Comparison of ENCODE assay signal across 18 cellular contexts in genomic region chr22:47174671-47175111, GRCh38.
DNase-seq lines count a peak whose midpoint lies in the region; ATAC-seq and TF ChIP-seq lines count a peak whose summit lies in the region.
"Had no signal": no experiment of that assay in that cellular context is flagged by ENCODE, and none has a peak within 500 bp of the region (broad histone marks: within the 10 kb centered on the region; RNA-seq: fewer than 3 reads in every experiment).

No MANE protein-coding gene starts in this region.

- peak overlapping the region; percentile 3 for H3K18ac ChIP-seq in neuronal stem cell (ENCODE audit: low read length)

- H3K4me1 ChIP-seq in right atrium auricular region, result peaks cover 0 to 4% of the 10 kb centered on the region in 2 donors
- H3K4me1 ChIP-seq in left ventricle myocardium inferior, result peaks cover 25% of the 10 kb centered on the region
- H3K4me1 ChIP-seq in neuronal stem cell (ENCODE audit: control insufficient read depth in 2 of 2, insufficient read depth in 1 of 2, low read depth in 1 of 2, low read length in 2 of 2), result no peaks in the 10 kb centered on the region
- no peaks in the 10 kb centered on the region for H3K4me1 ChIP-seq in upper lobe of right lung
- H3K4me1 ChIP-seq: BE2C had no signal

- WGBS in neuronal stem cell (ENCODE audit: extremely low coverage in 2 of 2, insufficient read length in 2 of 2, insufficient replicate concordance in 1 of 2), 2 donors, result no CpG with 5 or more reads among the region's 14 CpGs

- DNase-seq in Right ventricle myocardium inferior (ENCODE audit: missing footprints) (no peak), right atrium auricular region (ENCODE audit: low spot score) (no peak), left ventricle myocardium inferior (no peak), neuronal stem cell (ENCODE audit: low spot score) (no peak), upper lobe of right lung (peak; percentile 57), KG1 (lab: John Stamatoyannopoulos, UW) (no peak), HuH-7 (ENCODE audit: low spot score) (no peak), SHP77 (lab: John Stamatoyannopoulos, UW) (no peak)
- DNase-seq: activated CD4-positive, alpha-beta T cell treated with anti-CD3 and anti-CD28 coated beads, Interleukin-2, amount 50 U/mL, for 4 hours; amygdala; BE2C; DMS79 treated with DMSO at 0.1 percent for 48 hours; HFFc6 had no signal

- H3K27ac ChIP-seq in right atrium auricular region (no peak overlapping the region), left ventricle myocardium inferior (replicated peaks) (peak overlapping the region; percentile 59), neuronal stem cell (replicated peaks; ENCODE audit: low read length) (no peak overlapping the region), upper lobe of right lung (peak overlapping the region; percentile 42)
- H3K27ac ChIP-seq: cardiac muscle cell, lower lobe of right lung, neutrophil had no signal

- no peak overlapping the region for H2BK5ac ChIP-seq in neuronal stem cell (ENCODE audit: low read length)

- H3K4me2 ChIP-seq in neuronal stem cell (ENCODE audit: insufficient read depth, low read length, poor library complexity, severe bottlenecking), result no peak overlapping the region

- H2BK15ac ChIP-seq in neuronal stem cell (ENCODE audit: low read length), result no peak overlapping the region

- no peaks in the 10 kb centered on the region for H3K36me3 ChIP-seq in right atrium auricular region
- peaks cover 15% of the 10 kb centered on the region for H3K36me3 ChIP-seq in left ventricle myocardium inferior
- no peaks in the 10 kb centered on the region for H3K36me3 ChIP-seq in neuronal stem cell (replicated peaks in 1 of 2; ENCODE audit: control insufficient read depth in 2 of 2, insufficient read depth in 2 of 2, low read length in 2 of 2)
- no peaks in the 10 kb centered on the region for H3K36me3 ChIP-seq in upper lobe of right lung
- H3K36me3 ChIP-seq: BE2C, cardiac muscle cell had no signal

- no peak overlapping the region for H3K14ac ChIP-seq in neuronal stem cell (ENCODE audit: low read length)

- H4K91ac ChIP-seq in neuronal stem cell (ENCODE audit: low read depth, low read length, poor library complexity), result no peak overlapping the region

- H3K4ac ChIP-seq in neuronal stem cell (ENCODE audit: low read length), result no peak overlapping the region

- H3K9me3 ChIP-seq in right atrium auricular region (no peaks in the 10 kb centered on the region), left ventricle myocardium inferior (replicated peaks) (no peaks in the 10 kb centered on the region), neuronal stem cell (replicated peaks in 1 of 2; ENCODE audit: control insufficient read depth in 2 of 2, insufficient read depth in 1 of 2, low read depth in 1 of 2, low read length in 2 of 2) (peaks cover 0 to 5% of the 10 kb centered on the region in 2 donors), upper lobe of right lung (no peaks in the 10 kb centered on the region)
- H3K9me3 ChIP-seq: BE2C, lower lobe of right lung, neutrophil had no signal

- H3K23ac ChIP-seq in neuronal stem cell (ENCODE audit: low read depth, low read length, poor library complexity), result no peak overlapping the region

- peak; percentile 15 for ATAC-seq in Right ventricle myocardium inferior
- peak; percentile 3 for ATAC-seq in upper lobe of right lung
- ATAC-seq: GM12878, SK-N-SH treated with all-trans-retinoic acid at 6 μM for 48 hours had no signal

- no peak overlapping the region for H4K8ac ChIP-seq in neuronal stem cell (ENCODE audit: low read depth, low read length)

- H3K9ac ChIP-seq in neuronal stem cell (ENCODE audit: low read depth, low read length, poor library complexity), result peak overlapping the region; percentile 54

- H2AFZ ChIP-seq in neuronal stem cell (ENCODE audit: low read length), result no peak overlapping the region

- intact Hi-C loops in Right ventricle myocardium inferior (cut with DNase I) (no loop called here), left ventricle myocardium inferior (cut with micrococcal nuclease) (no loop called here), upper lobe of right lung (cut with DNase I) (no loop called here)

- no peak overlapping the region for H2BK12ac ChIP-seq in neuronal stem cell (ENCODE audit: low read length)

- peaks cover 4% of the 10 kb centered on the region for H3K79me1 ChIP-seq in neuronal stem cell (ENCODE audit: low read depth, low read length)

- no peak overlapping the region for H2BK120ac ChIP-seq in neuronal stem cell (ENCODE audit: low read depth, low read length)

- no peak overlapping the region for H2AK5ac ChIP-seq in neuronal stem cell (ENCODE audit: low read depth, low read length)

- TF ChIP-seq CTCF in right atrium auricular region (IDR thresholded peaks at IDR 0.05), result no peak
- no peak for TF ChIP-seq CTCF in left ventricle myocardium inferior (IDR thresholded peaks at IDR 0.05; ENCODE audit: borderline replicate concordance)
- no peak for TF ChIP-seq CTCF in upper lobe of right lung (IDR thresholded peaks at IDR 0.05)

- H3K27me3 ChIP-seq in right atrium auricular region, result no peaks in the 10 kb centered on the region
- H3K27me3 ChIP-seq in left ventricle myocardium inferior (ENCODE audit: low read depth), result no peaks in the 10 kb centered on the region
- H3K27me3 ChIP-seq in neuronal stem cell (ENCODE audit: control insufficient read depth in 3 of 3, insufficient read depth in 3 of 3, low read depth in 1 of 3, low read length in 3 of 3), result no peaks in the 10 kb centered on the region
- no peaks in the 10 kb centered on the region for H3K27me3 ChIP-seq in upper lobe of right lung
- H3K27me3 ChIP-seq: BE2C, cardiac muscle cell, neutrophil had no signal

- H3K4me3 ChIP-seq in right atrium auricular region, result no peak overlapping the region
- H3K4me3 ChIP-seq in left ventricle myocardium inferior, result no peak overlapping the region
- H3K4me3 ChIP-seq in neuronal stem cell (ENCODE audit: low read length in 2 of 2), result no peak overlapping the region
- H3K4me3 ChIP-seq in upper lobe of right lung, result no peak overlapping the region
- H3K4me3 ChIP-seq: cardiac muscle cell, GM12878 had no signal

Comparison
In these comparisons a context has a peak if more than half of its experiments do, and no peak if none do; other contexts are left out.
1. H3K27ac ChIP-seq: peak in left ventricle myocardium inferior (single experiment) and upper lobe of right lung (single experiment); none in right atrium auricular region (0 of 2) and neuronal stem cell (single experiment).